ENCODE assay signal across 8 cellular contexts in genomic region chr3:63343674-63344073, GRCh38.
DNase-seq lines count a peak whose midpoint lies in the region; ATAC-seq, FAIRE-seq and TF ChIP-seq lines count a peak whose summit lies in the region.

No MANE protein-coding gene starts in this region.

- intact Hi-C loops in K562 (cut with micrococcal nuclease) = no loop called here

- ATAC-seq in K562 (peak; percentile 86), HG02973 (IDR thresholded peaks at IDR 0.05; ENCODE audit: unreplicated experiment) (no peak)

- 0% methylated on average over 6 of the region's 9 CpGs for WGBS in K562 (ENCODE audit: insufficient coverage, low coverage, missing lambda C conversion rate)

- POLR2A ChIA-PET in K562 (lab: Yijun Ruan, JAX) = no interaction called here

- no peak for TF ChIP-seq EP300 in K562 (IDR thresholded peaks at IDR 0.05; ENCODE audit: low read length)

- H3K4me3 ChIP-seq in KMS-11 (IDR thresholded peaks at IDR 0.05; ENCODE audit: insufficient read depth, low read depth, low read length) (no peak overlapping the region), K562 (no peak overlapping the region)

- H2AFZ ChIP-seq in KMS-11 (ENCODE audit: low read depth) (peak overlapping the region; percentile 61), K562 (ENCODE audit: low read depth, low read length) (no peak overlapping the region)

- H3K9ac ChIP-seq in KMS-11 (no peak overlapping the region), K562 (ENCODE audit: insufficient read depth in 1 of 2, low read depth in 2 of 2, low read length in 2 of 2) (no peak overlapping the region)

- H3K4me1 ChIP-seq in KMS-11 (ENCODE audit: low read depth, poor library complexity, severe bottlenecking) (peaks cover 20% of the 10 kb centered on the region), K562 (replicated peaks in 1 of 2; ENCODE audit: control insufficient read depth in 2 of 2, insufficient read depth in 2 of 2, low read length in 2 of 2) (peaks cover 0 to 9% of the 10 kb centered on the region in 2 experiments; a peak in 3 of 5 replicates)

- DNase-seq in GM04503 (ENCODE audit: low read depth) (peak; percentile 90), OCI-M1 (lab: John Stamatoyannopoulos, UW) (peak; percentile 93), K562 (ENCODE audit: extremely low read depth in 1 of 4, low spot score in 3 of 4) (peak; percentile 9 to 69 (median 22)), inferior parietal cortex (ENCODE audit: extremely low spot score) (peak; percentile 63), T-helper 9 cell (no peak)
- DNase-seq in stimulated activated CD4-positive, alpha-beta T cell treated with anti-CD3 and anti-CD28 coated beads, Interleukin-2, amount 100 ng/mL, for 48 hours = peak; percentile 7 to 32

- no peaks in the 10 kb centered on the region for H3K36me3 ChIP-seq in KMS-11 (ENCODE audit: insufficient read depth)
- H3K36me3 ChIP-seq in K562 (ENCODE audit: control insufficient read depth, insufficient read depth, low read length) = no peaks in the 10 kb centered on the region

- H3K27me3 ChIP-seq in KMS-11 (ENCODE audit: insufficient read depth, low read depth) = no peaks in the 10 kb centered on the region
- H3K27me3 ChIP-seq in K562 (ENCODE audit: control insufficient read depth in 2 of 2, insufficient read depth in 2 of 2, low read length in 2 of 2) = no peaks in the 10 kb centered on the region

- CTCF ChIA-PET in K562 (lab: Yijun Ruan, JAX; ENCODE audit: low intra/inter-chr PET ratio) = no interaction called here

- peak overlapping the region; percentile 3 for H3K27ac ChIP-seq in KMS-11
- H3K27ac ChIP-seq in K562 (ENCODE audit: extremely low read depth, low read depth, low read length) = no peak overlapping the region

- no peak for TF ChIP-seq RAD21 in K562 (CRISPR knock-in tag; conservative IDR thresholded peaks at IDR 0.05 in 1 of 2, IDR thresholded peaks at IDR 0.05 in 1 of 2)

- no TSS peak for BruUV-seq in K562 (replicated peaks; lab: Mats Ljungman, UMichigan)

- FAIRE-seq in K562 (lab: Jason Lieb, UNC) = peak; percentile 78

- H3K79me2 ChIP-seq in KMS-11 (ENCODE audit: insufficient read depth, low read depth) (no peaks in the 10 kb centered on the region), K562 (ENCODE audit: control insufficient read depth, insufficient read depth, low read length) (no peaks in the 10 kb centered on the region)

- no peak for TF ChIP-seq POLR2A in K562 (conservative IDR thresholded peaks at IDR 0.05)

- H3K4me2 ChIP-seq in KMS-11 (peak overlapping the region; percentile 54), K562 (ENCODE audit: insufficient read depth, low read length) (peak overlapping the region; percentile 32; the same call in 1 of the 2 replicates)

- no peaks in the 10 kb centered on the region for H3K9me1 ChIP-seq in K562 (ENCODE audit: control insufficient read depth, insufficient read depth, low read length)

- H4K20me1 ChIP-seq in KMS-11 (ENCODE audit: insufficient read depth) = no peaks in the 10 kb centered on the region
- no peaks in the 10 kb centered on the region for H4K20me1 ChIP-seq in K562 (replicated peaks; ENCODE audit: control insufficient read depth, insufficient read depth, low read length)

- TF ChIP-seq CTCF in KMS-11 (conservative IDR thresholded peaks at IDR 0.05; ENCODE audit: low read depth, low read length) (no peak), K562 (IDR thresholded peaks at IDR 0.05 in 2 of 3, conservative IDR thresholded peaks at IDR 0.05 in 1 of 3; ENCODE audit: insufficient read depth in 2 of 3, low read depth in 1 of 3, low read length in 3 of 3) (no peak)

- H3K9me3 ChIP-seq in K562 (replicated peaks; ENCODE audit: control insufficient read depth, insufficient read depth, low read depth, low read length) = no peaks in the 10 kb centered on the region

- in situ Hi-C loops in K562 (cut with MboI) = no loop called here

TF ChIP-seq in K562, 482 proteins besides CTCF, POLR2A, EP300 and RAD21 (continues in another document):
- TF ChIP-seq DPF2 (IDR thresholded peaks at IDR 0.05) (peak; percentile 58), CEBPB (tag; IDR thresholded peaks at IDR 0.05) (peak; percentile 53), CEBPG (CRISPR knock-in tag; IDR thresholded peaks at IDR 0.05) (no peak), CEBPG (tag; conservative IDR thresholded peaks at IDR 0.05 in 1 of 2, IDR thresholded peaks at IDR 0.05 in 1 of 2) (peak; percentile 43 to 48; a peak in 3 of 4 replicates), ATF1 (CRISPR knock-in tag; IDR thresholded peaks at IDR 0.05) (no peak), ATF1 (tag; IDR thresholded peaks at IDR 0.05) (0 out of 2 replicates have a peak, but pooled peaks have one; percentile 9), SMARCE1 (IDR thresholded peaks at IDR 0.05) (0 out of 2 replicates have a peak, but pooled peaks have one; percentile 28), ASH1L (IDR thresholded peaks at IDR 0.05; ENCODE audit: borderline replicate concordance, low read depth, partially characterized antibody) (no peak), SMARCA4 (IDR thresholded peaks at IDR 0.05) (peak; percentile 46; the same call in 1 of the 2 replicates), MEIS2 (IDR thresholded peaks at IDR 0.05; ENCODE audit: partially characterized antibody) (peak; percentile 70), ZNF444 (CRISPR knock-in tag; IDR thresholded peaks at IDR 0.05) (no peak), ATF3 (IDR thresholded peaks at IDR 0.05) (peak; percentile 79), ATF3 (CRISPR knock-in tag; conservative IDR thresholded peaks at IDR 0.05) (no peak), GATAD2B (IDR thresholded peaks at IDR 0.05; ENCODE audit: borderline replicate concordance) (no peak), JUND (IDR thresholded peaks at IDR 0.05; ENCODE audit: borderline replicate concordance, low read depth, low read length) (peak; percentile 87), JUND (tag; IDR thresholded peaks at IDR 0.05; ENCODE audit: borderline replicate concordance, low read depth, low read length) (peak; percentile 88; the same call in 2 of the 3 replicates), MBD1 (CRISPR knock-in tag; IDR thresholded peaks at IDR 0.05) (no peak), SETDB1 (IDR thresholded peaks at IDR 0.05; ENCODE audit: low read length) (no peak), ZNF280B (CRISPR knock-in tag; IDR thresholded peaks at IDR 0.05) (no peak)
- TF ChIP-seq, protein P1, sequence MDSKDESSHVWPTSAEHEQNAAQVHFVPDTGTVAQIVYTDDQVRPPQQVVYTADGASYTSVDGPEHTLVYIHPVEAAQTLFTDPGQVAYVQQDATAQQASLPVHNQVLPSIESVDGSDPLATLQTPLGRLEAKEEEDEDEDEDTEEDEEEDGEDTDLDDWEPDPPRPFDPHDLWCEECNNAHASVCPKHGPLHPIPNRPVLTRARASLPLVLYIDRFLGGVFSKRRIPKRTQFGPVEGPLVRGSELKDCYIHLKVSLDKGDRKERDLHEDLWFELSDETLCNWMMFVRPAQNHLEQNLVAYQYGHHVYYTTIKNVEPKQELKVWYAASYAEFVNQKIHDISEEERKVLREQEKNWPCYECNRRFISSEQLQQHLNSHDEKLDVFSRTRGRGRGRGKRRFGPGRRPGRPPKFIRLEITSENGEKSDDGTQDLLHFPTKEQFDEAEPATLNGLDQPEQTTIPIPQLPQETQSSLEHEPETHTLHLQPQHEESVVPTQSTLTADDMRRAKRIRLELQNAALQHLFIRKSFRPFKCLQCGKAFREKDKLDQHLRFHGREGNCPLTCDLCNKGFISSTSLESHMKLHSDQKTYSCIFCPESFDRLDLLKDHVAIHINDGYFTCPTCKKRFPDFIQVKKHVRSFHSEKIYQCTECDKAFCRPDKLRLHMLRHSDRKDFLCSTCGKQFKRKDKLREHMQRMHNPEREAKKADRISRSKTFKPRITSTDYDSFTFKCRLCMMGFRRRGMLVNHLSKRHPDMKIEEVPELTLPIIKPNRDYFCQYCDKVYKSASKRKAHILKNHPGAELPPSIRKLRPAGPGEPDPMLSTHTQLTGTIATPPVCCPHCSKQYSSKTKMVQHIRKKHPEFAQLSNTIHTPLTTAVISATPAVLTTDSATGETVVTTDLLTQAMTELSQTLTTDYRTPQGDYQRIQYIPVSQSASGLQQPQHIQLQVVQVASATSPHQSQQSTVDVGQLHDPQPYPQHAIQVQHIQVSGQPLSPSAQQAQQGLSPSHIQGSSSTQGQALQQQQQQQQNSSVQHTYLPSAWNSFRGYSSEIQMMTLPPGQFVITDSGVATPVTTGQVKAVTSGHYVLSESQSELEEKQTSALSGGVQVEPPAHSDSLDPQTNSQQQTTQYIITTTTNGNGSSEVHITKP (IDR thresholded peaks at IDR 0.05; ENCODE audit: partially characterized antibody) = no peak
